Comparison of ENCODE assay signal across 29 cellular contexts in genomic region chr7:114150704-114151103, GRCh38.
"Had no signal": no experiment of that assay in that cellular context is flagged by ENCODE, and none has a peak within 500 bp of the region (broad histone marks: within the 10 kb centered on the region; RNA-seq: fewer than 3 reads in every experiment).

No MANE protein-coding gene starts in this region.

- ATAC-seq: activated CD8-positive, alpha-beta memory T cell treated with anti-CD3 and anti-CD28 coated beads, Interleukin-2, amount 10 ng/mL, durations not matched to agents 7 days and 5 days; K562; Panc1; Right ventricle myocardium inferior; SK-N-SH treated with all-trans-retinoic acid at 6 μM for 48 hours; T-helper 17 cell had no signal

- H3K4me1 ChIP-seq: breast epithelium, SJSA1 had no signal

- H3K9me3 ChIP-seq: breast epithelium, SJSA1 had no signal

- H3K4me1 Mint-ChIP-seq: activated B cell treated with CpG ODN at 0.5 μM for 24 hours; activated CD4-positive, alpha-beta T cell treated with anti-CD3 and anti-CD28 coated beads, Interleukin-2, amount 10 ng/mL, durations not matched to agents 24 days and 14 days; activated CD8-positive, alpha-beta memory T cell treated with anti-CD3 and anti-CD28 coated beads, Interleukin-2, amount 10 ng/mL, durations not matched to agents 7 days and 5 days; activated naive CD4-positive, alpha-beta T cell treated with anti-CD3 and anti-CD28 coated beads, Interleukin-2, amount 50 U/mL, for 24 hours had no signal

- H3K9me3 Mint-ChIP-seq: activated B cell treated with CpG ODN at 0.5 μM for 24 hours; activated CD4-positive, alpha-beta T cell treated with anti-CD3 and anti-CD28 coated beads, Interleukin-2, amount 10 ng/mL, durations not matched to agents 24 days and 14 days; activated naive CD4-positive, alpha-beta T cell treated with anti-CD3 and anti-CD28 coated beads, Interleukin-2, amount 50 U/mL, for 24 hours; activated T-cell treated with anti-CD3 and anti-CD28 coated beads, Interleukin-2, amount 50 U/mL, for 24 hours; activated T-helper 1 cell treated with anti-CD3 and anti-CD28 coated beads, Interleukin-12 subunit alpha, Interleukin-12 subunit beta, Interleukin-2, Interleukin-4 antibody, amounts not matched to agents 30 ng/mL and 10 ng/mL and 1 ng/mL, durations not matched to agents 14 hours and 24 hours and 36 hours had no signal

- H3K27me3 ChIP-seq: breast epithelium, SJSA1 had no signal

- H3K36me3 ChIP-seq: breast epithelium, SJSA1 had no signal

- DNase-seq: activated B cell treated with CpG ODN at 0.5 μM for 24 hours; activated CD4-positive, alpha-beta T cell treated with anti-CD3 and anti-CD28 coated beads for 1 hour; activated CD4-positive, alpha-beta T cell treated with anti-CD3 and anti-CD28 coated beads, Interleukin-2, amount 10 ng/mL, durations not matched to agents 24 days and 14 days; activated CD4-positive, alpha-beta T cell treated with anti-CD3 and anti-CD28 coated beads, Interleukin-2, amount 50 U/mL, for 48 hours; activated CD8-positive, alpha-beta memory T cell treated with anti-CD3 and anti-CD28 coated beads, Interleukin-2, amount 10 ng/mL, durations not matched to agents 7 days and 5 days; activated effector memory CD4-positive, alpha-beta T cell treated with Interleukin-2 at 50 U/mL for 16 hours; activated naive CD4-positive, alpha-beta T cell; activated T-cell treated with anti-CD3 and anti-CD28 coated beads, Interleukin-2, amount 50 U/mL, for 24 hours; aorta; caudate nucleus; Karpas-422; NCI-H1436 treated with DMSO at 0.1 percent for 48 hours; NCI-H187; NCI-H2107; NCI-H2171 treated with DMSO at 0.1 percent for 48 hours; NCI-H226; NK-92 treated with Interleukin-12 subunit alpha and Interleukin-12 subunit beta, amount 100 ng/mL, for 24 hours; OCI-M1; RPMI8226; T-helper 17 cell; T-helper 9 cell had no signal

- H3K27ac Mint-ChIP-seq: activated B cell treated with CpG ODN at 0.5 μM for 24 hours; activated CD4-positive, alpha-beta T cell treated with anti-CD3 and anti-CD28 coated beads, Interleukin-2, amount 10 ng/mL, durations not matched to agents 24 days and 14 days; activated CD8-positive, alpha-beta memory T cell treated with anti-CD3 and anti-CD28 coated beads, Interleukin-2, amount 10 ng/mL, durations not matched to agents 7 days and 5 days; activated naive CD4-positive, alpha-beta T cell treated with anti-CD3 and anti-CD28 coated beads, Interleukin-2, amount 50 U/mL, for 24 hours; activated T-cell treated with anti-CD3 and anti-CD28 coated beads, Interleukin-2, amount 50 U/mL, for 24 hours; activated T-helper 1 cell treated with anti-CD3 and anti-CD28 coated beads, Interleukin-12 subunit alpha, Interleukin-12 subunit beta, Interleukin-2, Interleukin-4 antibody, amounts not matched to agents 30 ng/mL and 10 ng/mL and 1 ng/mL, durations not matched to agents 14 hours and 24 hours and 36 hours; T-helper 17 cell had no signal

- H3K4me3 Mint-ChIP-seq: activated B cell treated with CpG ODN at 0.5 μM for 24 hours; activated CD4-positive, alpha-beta T cell treated with anti-CD3 and anti-CD28 coated beads, Interleukin-2, amount 10 ng/mL, durations not matched to agents 24 days and 14 days; activated CD8-positive, alpha-beta memory T cell treated with anti-CD3 and anti-CD28 coated beads, Interleukin-2, amount 10 ng/mL, durations not matched to agents 7 days and 5 days; activated naive CD4-positive, alpha-beta T cell treated with anti-CD3 and anti-CD28 coated beads, Interleukin-2, amount 50 U/mL, for 24 hours; activated T-cell treated with anti-CD3 and anti-CD28 coated beads, Interleukin-2, amount 50 U/mL, for 24 hours; activated T-helper 1 cell treated with anti-CD3 and anti-CD28 coated beads, Interleukin-12 subunit alpha, Interleukin-12 subunit beta, Interleukin-2, Interleukin-4 antibody, amounts not matched to agents 30 ng/mL and 10 ng/mL and 1 ng/mL, durations not matched to agents 14 hours and 24 hours and 36 hours; T-helper 17 cell had no signal

- H3K36me3 Mint-ChIP-seq: activated CD8-positive, alpha-beta memory T cell treated with anti-CD3 and anti-CD28 coated beads, Interleukin-2, amount 10 ng/mL, durations not matched to agents 7 days and 5 days; activated naive CD4-positive, alpha-beta T cell treated with anti-CD3 and anti-CD28 coated beads, Interleukin-2, amount 50 U/mL, for 24 hours had no signal

- FAIRE-seq: K562 had no signal

- H3K27me3 Mint-ChIP-seq: activated B cell treated with CpG ODN at 0.5 μM for 24 hours; activated CD4-positive, alpha-beta T cell treated with anti-CD3 and anti-CD28 coated beads, Interleukin-2, amount 10 ng/mL, durations not matched to agents 24 days and 14 days; activated naive CD4-positive, alpha-beta T cell treated with anti-CD3 and anti-CD28 coated beads, Interleukin-2, amount 50 U/mL, for 24 hours; activated T-cell treated with anti-CD3 and anti-CD28 coated beads, Interleukin-2, amount 50 U/mL, for 24 hours had no signal

- H3K27ac ChIP-seq: breast epithelium, SJSA1 had no signal

- H3K4me3 ChIP-seq: breast epithelium, K562, SJSA1 had no signal
